Comparison of ENCODE assay signal across 29 cellular contexts in the genomic region with DNA sequence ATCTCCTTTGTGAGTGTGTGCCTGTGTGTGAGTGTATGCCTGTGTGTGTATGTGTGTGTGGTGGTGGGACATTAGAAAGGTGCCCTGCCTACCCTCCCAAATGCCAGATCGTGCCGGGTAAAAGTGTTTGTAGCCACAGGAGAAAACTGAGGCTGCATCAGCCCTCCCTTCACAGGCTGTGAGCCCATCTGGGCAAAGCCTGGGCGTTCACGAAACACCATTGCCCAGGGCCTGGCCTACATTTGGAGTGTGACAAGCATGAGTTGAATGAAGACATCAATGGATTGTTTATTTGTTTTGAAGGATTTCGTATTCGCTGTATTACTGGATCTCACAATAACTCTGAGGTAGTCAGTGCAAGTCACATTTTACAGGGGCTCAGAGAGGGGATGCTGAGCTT.
"Had no signal": no experiment of that assay in that cellular context is flagged by ENCODE, and none has a peak within 500 bp of the region (broad histone marks: within the 10 kb centered on the region; RNA-seq: fewer than 3 reads in every experiment).

No MANE protein-coding gene starts in this region.

- H3K9me3 ChIP-seq: ascending aorta, breast epithelium, colonic mucosa had no signal

- ATAC-seq: activated CD4-positive, alpha-beta T cell treated with anti-CD3 and anti-CD28 coated beads for 36 hours; activated CD8-positive, alpha-beta T cell treated with anti-CD3 and anti-CD28 coated beads, Interleukin-2, amount 10 ng/mL, durations not matched to agents 7 days and 5 days; activated naive CD4-positive, alpha-beta T cell treated with anti-CD3 and anti-CD28 coated beads, Interleukin-2, amount 50 U/mL, for 72 hours; activated T-cell treated with anti-CD3 and anti-CD28 coated beads, Interleukin-2, amount 50 U/mL, for 72 hours; esophagus mucosa; T-helper 17 cell had no signal

- H3K36me3 Mint-ChIP-seq: activated CD4-positive, alpha-beta memory T cell treated with anti-CD3 and anti-CD28 coated beads for 36 hours; activated naive CD4-positive, alpha-beta T cell treated with anti-CD3 and anti-CD28 coated beads, Interleukin-2, amount 10 ng/mL, durations not matched to agents 7 days and 5 days; activated naive CD4-positive, alpha-beta T cell treated with anti-CD3 and anti-CD28 coated beads, Interleukin-2, amount 50 U/mL, for 72 hours; activated naive CD8-positive, alpha-beta T cell treated with anti-CD3 and anti-CD28 coated beads, Interleukin-2, amount 10 ng/mL, durations not matched to agents 7 days and 5 days; brain had no signal

- H3K27ac Mint-ChIP-seq: activated CD4-positive, alpha-beta memory T cell treated with anti-CD3 and anti-CD28 coated beads for 36 hours; activated CD4-positive, alpha-beta T cell treated with anti-CD3 and anti-CD28 coated beads for 36 hours; activated CD4-positive, alpha-beta T cell treated with anti-CD3 and anti-CD28 coated beads, Interleukin-2, amount 10 ng/mL, durations not matched to agents 24 days and 14 days; activated CD8-positive, alpha-beta T cell treated with anti-CD3 and anti-CD28 coated beads, Interleukin-2, amount 10 ng/mL, durations not matched to agents 7 days and 5 days; activated naive CD4-positive, alpha-beta T cell treated with anti-CD3 and anti-CD28 coated beads, Interleukin-2, amount 10 ng/mL, durations not matched to agents 7 days and 5 days; activated naive CD4-positive, alpha-beta T cell treated with anti-CD3 and anti-CD28 coated beads, Interleukin-2, amount 50 U/mL, for 72 hours; activated naive CD8-positive, alpha-beta T cell treated with anti-CD3 and anti-CD28 coated beads, Interleukin-2, amount 10 ng/mL, durations not matched to agents 7 days and 5 days; activated T-cell treated with anti-CD3 and anti-CD28 coated beads, Interleukin-2, amount 50 U/mL, for 24 hours; activated T-cell treated with anti-CD3 and anti-CD28 coated beads, Interleukin-2, amount 50 U/mL, for 72 hours; T-helper 17 cell; T-helper 2 cell treated with Interferon-gamma antibody and Interleukin-4, amounts not matched to agents 5 μg/mL and 100 μg/mL, for 36 hours had no signal

- H3K27ac ChIP-seq: ascending aorta, breast epithelium, cardiac muscle cell, colonic mucosa had no signal

- H3K4me1 Mint-ChIP-seq: activated CD4-positive, alpha-beta T cell treated with anti-CD3 and anti-CD28 coated beads for 36 hours; activated CD4-positive, alpha-beta T cell treated with anti-CD3 and anti-CD28 coated beads, Interleukin-2, amount 10 ng/mL, durations not matched to agents 24 days and 14 days; activated naive CD8-positive, alpha-beta T cell treated with anti-CD3 and anti-CD28 coated beads, Interleukin-2, amount 10 ng/mL, durations not matched to agents 7 days and 5 days had no signal

- H3K4me3 Mint-ChIP-seq: activated CD4-positive, alpha-beta memory T cell treated with anti-CD3 and anti-CD28 coated beads for 36 hours; activated CD4-positive, alpha-beta T cell treated with anti-CD3 and anti-CD28 coated beads for 36 hours; activated CD4-positive, alpha-beta T cell treated with anti-CD3 and anti-CD28 coated beads, Interleukin-2, amount 10 ng/mL, durations not matched to agents 24 days and 14 days; activated CD8-positive, alpha-beta T cell treated with anti-CD3 and anti-CD28 coated beads, Interleukin-2, amount 10 ng/mL, durations not matched to agents 7 days and 5 days; activated naive CD4-positive, alpha-beta T cell treated with anti-CD3 and anti-CD28 coated beads, Interleukin-2, amount 10 ng/mL, durations not matched to agents 7 days and 5 days; activated naive CD8-positive, alpha-beta T cell treated with anti-CD3 and anti-CD28 coated beads, Interleukin-2, amount 10 ng/mL, durations not matched to agents 7 days and 5 days; activated T-cell treated with anti-CD3 and anti-CD28 coated beads, Interleukin-2, amount 50 U/mL, for 24 hours; activated T-cell treated with anti-CD3 and anti-CD28 coated beads, Interleukin-2, amount 50 U/mL, for 72 hours; brain; T-helper 17 cell; T-helper 2 cell treated with Interferon-gamma antibody and Interleukin-4, amounts not matched to agents 5 μg/mL and 100 μg/mL, for 36 hours had no signal

- H3K36me3 ChIP-seq: ascending aorta, breast epithelium, cardiac muscle cell, colonic mucosa had no signal

- H3K9me3 Mint-ChIP-seq: activated CD4-positive, alpha-beta memory T cell treated with anti-CD3 and anti-CD28 coated beads for 36 hours; activated CD4-positive, alpha-beta T cell treated with anti-CD3 and anti-CD28 coated beads, Interleukin-2, amount 10 ng/mL, durations not matched to agents 24 days and 14 days; activated naive CD4-positive, alpha-beta T cell treated with anti-CD3 and anti-CD28 coated beads, Interleukin-2, amount 10 ng/mL, durations not matched to agents 7 days and 5 days; activated naive CD4-positive, alpha-beta T cell treated with anti-CD3 and anti-CD28 coated beads, Interleukin-2, amount 50 U/mL, for 72 hours; activated naive CD8-positive, alpha-beta T cell treated with anti-CD3 and anti-CD28 coated beads, Interleukin-2, amount 10 ng/mL, durations not matched to agents 7 days and 5 days; activated T-cell treated with anti-CD3 and anti-CD28 coated beads, Interleukin-2, amount 50 U/mL, for 24 hours; activated T-cell treated with anti-CD3 and anti-CD28 coated beads, Interleukin-2, amount 50 U/mL, for 72 hours; T-helper 2 cell treated with Interferon-gamma antibody and Interleukin-4, amounts not matched to agents 5 μg/mL and 100 μg/mL, for 36 hours had no signal

- H3K4me1 ChIP-seq: breast epithelium, colonic mucosa had no signal

- H3K4me3 ChIP-seq: ascending aorta, breast epithelium, cardiac muscle cell, colonic mucosa had no signal

- DNase-seq: activated CD4-positive, alpha-beta memory T cell treated with anti-CD3 and anti-CD28 coated beads for 36 hours; activated CD4-positive, alpha-beta T cell treated with anti-CD3 and anti-CD28 coated beads for 36 hours; activated CD4-positive, alpha-beta T cell treated with anti-CD3 and anti-CD28 coated beads, Interleukin-2, amount 10 ng/mL, durations not matched to agents 24 days and 14 days; activated CD4-positive, CD25-positive, alpha-beta regulatory T cell; activated CD4-positive, CD25-positive, alpha-beta regulatory T cell treated with anti-CD3 and anti-CD28 coated beads, Interleukin-2, amount 50 U/mL, for 72 hours; activated CD8-positive, alpha-beta memory T cell treated with anti-CD3 and anti-CD28 coated beads, Interleukin-2, amount 50 U/mL, for 48 hours; activated CD8-positive, alpha-beta T cell treated with anti-CD3 and anti-CD28 coated beads, Interleukin-2, amount 10 ng/mL, durations not matched to agents 7 days and 5 days; activated gamma-delta T cell; activated naive CD4-positive, alpha-beta T cell; activated naive CD4-positive, alpha-beta T cell treated with anti-CD3 and anti-CD28 coated beads, Interleukin-2, amount 10 ng/mL, durations not matched to agents 7 days and 5 days; activated naive CD8-positive, alpha-beta T cell treated with anti-CD3 and anti-CD28 coated beads, Interleukin-2, amount 10 ng/mL, durations not matched to agents 7 days and 5 days; activated T-cell treated with anti-CD3 and anti-CD28 coated beads for 4 hours; activated T-cell treated with anti-CD3 and anti-CD28 coated beads, Interleukin-2, amount 50 U/mL, for 24 hours; activated T-cell treated with anti-CD3 and anti-CD28 coated beads, Interleukin-2, amount 50 U/mL, for 72 hours; central memory CD4-positive, alpha-beta T cell; cerebellar nuclear complex; colonic mucosa; effector CD8-positive, alpha-beta T cell; foreskin fibroblast; T-helper 1 cell; T-helper 17 cell; T1000 had no signal

- H3K27me3 ChIP-seq: ascending aorta had no signal
